ENCODE assay signal across 1 cellular context in the genomic region with DNA sequence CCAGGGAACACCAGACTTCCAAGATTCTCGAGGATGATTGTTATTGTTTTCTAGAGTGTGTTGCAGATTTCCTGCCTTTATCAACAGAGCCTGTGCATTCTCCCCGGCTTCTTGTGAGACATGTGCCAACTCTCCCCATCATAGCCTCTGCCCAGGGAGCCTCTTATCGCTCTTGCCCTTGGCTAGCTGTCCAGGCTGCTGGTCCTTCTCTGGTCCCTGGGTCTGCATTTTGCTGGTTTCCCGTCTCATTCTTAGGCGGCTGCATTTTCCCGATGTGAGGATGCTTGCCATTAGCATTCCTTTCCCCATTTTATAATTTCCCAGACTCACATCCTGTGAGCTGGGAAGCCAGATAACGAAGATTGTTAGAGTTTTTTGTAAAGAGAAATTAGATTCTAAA.
TF ChIP-seq lines count a peak whose summit lies in the region.

No MANE protein-coding gene starts in this region.

TF ChIP-seq in SK-N-SH treated with all-trans-retinoic acid at 6 μM for 48 hours, 23 proteins besides CTCF, POLR2A, EP300 and RAD21 (continued from another document):
- TF ChIP-seq, protein P1, sequence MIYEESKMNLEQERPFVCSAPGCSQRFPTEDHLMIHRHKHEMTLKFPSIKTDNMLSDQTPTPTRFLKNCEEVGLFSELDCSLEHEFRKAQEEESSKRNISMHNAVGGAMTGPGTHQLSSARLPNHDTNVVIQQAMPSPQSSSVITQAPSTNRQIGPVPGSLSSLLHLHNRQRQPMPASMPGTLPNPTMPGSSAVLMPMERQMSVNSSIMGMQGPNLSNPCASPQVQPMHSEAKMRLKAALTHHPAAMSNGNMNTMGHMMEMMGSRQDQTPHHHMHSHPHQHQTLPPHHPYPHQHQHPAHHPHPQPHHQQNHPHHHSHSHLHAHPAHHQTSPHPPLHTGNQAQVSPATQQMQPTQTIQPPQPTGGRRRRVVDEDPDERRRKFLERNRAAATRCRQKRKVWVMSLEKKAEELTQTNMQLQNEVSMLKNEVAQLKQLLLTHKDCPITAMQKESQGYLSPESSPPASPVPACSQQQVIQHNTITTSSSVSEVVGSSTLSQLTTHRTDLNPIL (CRISPR knock-in tag; IDR thresholded peaks at IDR 0.05; ENCODE audit: low read depth), result no peak; the same call in 1 of the 2 replicates
